1 cellular context compared by ENCODE assay signal in genomic region chr3:47802734-47803477, GRCh38.
TF ChIP-seq lines count a peak whose summit lies in the region.

TSS of gene DHX30 (plus strand) at chr3:47803138. CDS start at chr3:47810684, 7,546 bp downstream.

TF ChIP-seq in HEK293, 187 proteins besides CTCF, POLR2A, EP300 and RAD21 (continued from another document and continues in another):
- TF ChIP-seq ZBTB11 (tag by site-specific recombination; conservative IDR thresholded peaks at IDR 0.05; ENCODE audit: low read depth) (peak; percentile 83), ZNF791 (tag by site-specific recombination; IDR thresholded peaks at IDR 0.05) (no peak), MYNN (tag by site-specific recombination; IDR thresholded peaks at IDR 0.05; ENCODE audit: borderline replicate concordance) (no peak), ZNF76 (tag by site-specific recombination; IDR thresholded peaks at IDR 0.05; ENCODE audit: borderline replicate concordance, low read depth) (peak; percentile 92), ZNF639 (tag by site-specific recombination; IDR thresholded peaks at IDR 0.05) (no peak), ZNF48 (tag by site-specific recombination; IDR thresholded peaks at IDR 0.05) (no peak), GLI2 (tag by site-specific recombination; IDR thresholded peaks at IDR 0.05; ENCODE audit: borderline replicate concordance, low read depth) (no peak), ZNF843 (tag by site-specific recombination; IDR thresholded peaks at IDR 0.05) (no peak), ZNF266 (tag by site-specific recombination; IDR thresholded peaks at IDR 0.05; ENCODE audit: low read depth) (no peak), ELK4 (IDR thresholded peaks at IDR 0.05; ENCODE audit: borderline replicate concordance, low read depth, low read length) (no peak; the same call in 1 of the 2 replicates), ZBTB10 (tag by site-specific recombination; IDR thresholded peaks at IDR 0.05) (no peak), GFI1B (tag by site-specific recombination; IDR thresholded peaks at IDR 0.05) (no peak), ATF2 (tag by site-specific recombination; IDR thresholded peaks at IDR 0.05; ENCODE audit: low read depth) (no peak), ZNF623 (tag by site-specific recombination; IDR thresholded peaks at IDR 0.05) (no peak), ZNF580 (tag by site-specific recombination; IDR thresholded peaks at IDR 0.05) (no peak), ZNF114 (tag by site-specific recombination; IDR thresholded peaks at IDR 0.05) (no peak), ZNF23 (tag by site-specific recombination; IDR thresholded peaks at IDR 0.05; ENCODE audit: borderline replicate concordance) (no peak), ZNF112 (tag by site-specific recombination; IDR thresholded peaks at IDR 0.05) (no peak), ZNF585B (tag by site-specific recombination; IDR thresholded peaks at IDR 0.05) (no peak), ZNF776 (tag by site-specific recombination; IDR thresholded peaks at IDR 0.05; ENCODE audit: borderline replicate concordance) (no peak), ZNF692 (tag by site-specific recombination; IDR thresholded peaks at IDR 0.05) (peak; percentile 5; the same call in 1 of the 2 replicates), SP2 (tag by site-specific recombination; IDR thresholded peaks at IDR 0.05) (peak; percentile 55), SP3 (tag by site-specific recombination; IDR thresholded peaks at IDR 0.05) (peak; percentile 43), SCRT1 (tag by site-specific recombination; IDR thresholded peaks at IDR 0.05; ENCODE audit: borderline replicate concordance) (peak; percentile 88), TCF7L2 (IDR thresholded peaks at IDR 0.05; ENCODE audit: borderline replicate concordance, low read depth, low read length) (no peak), ZSCAN5A (tag by site-specific recombination; IDR thresholded peaks at IDR 0.05) (no peak), HIC1 (tag by site-specific recombination; IDR thresholded peaks at IDR 0.05) (no peak), KLF10 (tag by site-specific recombination; IDR thresholded peaks at IDR 0.05) (no peak), WT1 (tag by site-specific recombination; IDR thresholded peaks at IDR 0.05) (no peak), SP7 (tag by site-specific recombination; IDR thresholded peaks at IDR 0.05) (no peak), ZIC2 (tag by site-specific recombination; IDR thresholded peaks at IDR 0.05) (no peak), ZNF138 (tag by site-specific recombination; IDR thresholded peaks at IDR 0.05; ENCODE audit: borderline replicate concordance) (no peak), ZNF626 (tag by site-specific recombination; IDR thresholded peaks at IDR 0.05) (no peak), ZNF423 (tag by site-specific recombination; IDR thresholded peaks at IDR 0.05) (no peak), GLIS1 (tag by site-specific recombination; IDR thresholded peaks at IDR 0.05) (peak; percentile 5; the same call in 1 of the 2 replicates), ZNF184 (tag by site-specific recombination; IDR thresholded peaks at IDR 0.05) (no peak), ZNF561 (tag by site-specific recombination; IDR thresholded peaks at IDR 0.05; ENCODE audit: borderline replicate concordance) (0 out of 2 replicates have a peak, but pooled peaks have one; percentile 40), ZNF335 (tag by site-specific recombination; conservative IDR thresholded peaks at IDR 0.05) (peak; percentile 54), ZNF645 (tag by site-specific recombination; IDR thresholded peaks at IDR 0.05) (no peak), ZNF37A (tag by site-specific recombination; IDR thresholded peaks at IDR 0.05) (no peak), ZNF248 (tag by site-specific recombination; IDR thresholded peaks at IDR 0.05) (no peak), ZBTB26 (tag by site-specific recombination; optimal IDR thresholded peaks at IDR 0.05) (peak; percentile 52), ZEB2 (tag by site-specific recombination; IDR thresholded peaks at IDR 0.05) (0 out of 2 replicates have a peak, but pooled peaks have one; percentile 7)
